Comparison of ENCODE assay signal across 15 cellular contexts in genomic region chr2:64243081-64244048, GRCh38.
A peak's percentile ranks its signal among the peaks of the same experiment; 100 is the strongest.
DNase-seq lines count a peak whose midpoint lies in the region; ATAC-seq, FAIRE-seq and TF ChIP-seq lines count a peak whose summit lies in the region.
"Had no signal": no experiment of that assay in that cellular context is flagged by ENCODE, and none has a peak within 500 bp of the region (broad histone marks: within the 10 kb centered on the region; RNA-seq: fewer than 3 reads in every experiment).

No MANE protein-coding gene starts in this region.

- ATAC-seq in left ventricle myocardium superior (peak; percentile 56), Right ventricle myocardium superior (ENCODE audit: poor library complexity) (no peak), left colon (peak; percentile 85), GM21619 (IDR thresholded peaks at IDR 0.05; ENCODE audit: unreplicated experiment) (no peak)

- H3K36me3 ChIP-seq in colonic mucosa: no peaks in the 10 kb centered on the region

- H3K27ac ChIP-seq in colonic mucosa (no peak overlapping the region), caudate nucleus (ENCODE audit: low read depth, low read length) (no peak overlapping the region)

- intact Hi-C loops in left ventricle myocardium superior (cut with micrococcal nuclease) (no loop called here), Right ventricle myocardium superior (cut with DNase I) (no loop called here), colonic mucosa (cut with DNase I) (no loop called here), left colon (cut with DNase I, micrococcal nuclease) (no loop called here)

- no peak overlapping the region for H3K4me3 ChIP-seq in colonic mucosa

- H3K4me1 ChIP-seq in colonic mucosa: no peaks in the 10 kb centered on the region

- DNase-seq in left ventricle myocardium superior (no peak), Right ventricle myocardium superior (no peak), colonic mucosa (peak; percentile 44), left colon (no peak), urothelium cell line (ENCODE audit: low spot score) (no peak), GM12892 (ENCODE audit: insufficient read length) (no peak), caudate nucleus (lab: John Stamatoyannopoulos, UW) (no peak)
- DNase-seq: C1 segment of cervical spinal cord, Kasumi-1, NCI-H1417 treated with DMSO at 0.1 percent for 48 hours, NCI-H2029 treated with DMSO at 0.1 percent for 48 hours, NCI-H510A had no signal

- no peak for TF ChIP-seq POLR2A in GM12892 (IDR thresholded peaks at IDR 0.05; ENCODE audit: low read depth, low read length)

- H3K9ac ChIP-seq in colonic mucosa (ENCODE audit: low read depth in 2 of 2, low read length in 2 of 2): no peak overlapping the region

- TF ChIP-seq CTCF in colonic mucosa (IDR thresholded peaks at IDR 0.05): no peak

- no peaks in the 10 kb centered on the region for H3K9me3 ChIP-seq in colonic mucosa

- peak; percentile 92 for FAIRE-seq in urothelium cell line (lab: Jason Lieb, UNC)
- FAIRE-seq in GM12892 (lab: Jason Lieb, UNC): no peak
- FAIRE-seq: A204.1, H54 had no signal

- no peaks in the 10 kb centered on the region for H3K27me3 ChIP-seq in colonic mucosa

Comparison
In these comparisons a context has a peak if more than half of its experiments do, and no peak if none do; other contexts are left out.
1. ATAC-seq: peak in left ventricle myocardium superior (single experiment) and left colon (single experiment); none in Right ventricle myocardium superior (single experiment) and GM21619 (single experiment).